In the genomic region with DNA sequence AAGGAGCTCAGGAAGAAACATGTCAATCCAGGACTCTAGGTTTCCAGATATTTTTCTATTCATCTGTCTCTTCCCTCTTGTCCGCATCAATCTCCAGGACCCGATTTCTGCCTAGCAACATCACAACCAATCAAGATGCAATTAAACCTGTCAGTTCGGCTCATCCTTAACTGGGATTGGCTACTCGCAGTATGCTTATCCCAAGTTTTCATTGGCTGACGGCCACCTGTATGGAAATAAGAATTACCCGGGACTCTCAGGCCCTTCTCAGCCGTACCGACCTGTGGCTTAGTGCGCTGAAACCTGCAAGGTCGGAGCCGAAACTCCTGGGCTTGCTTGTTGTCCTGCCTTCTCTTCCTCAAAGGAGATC, we compare ENCODE assay signal across 8 cellular contexts. TPM values are rescaled to one million over a fixed set of nuclear protein-coding genes. Genes with fewer than 3 reads are reported as not detected.
DNase-seq lines count a peak whose midpoint lies in the region; ATAC-seq and TF ChIP-seq lines count a peak whose summit lies in the region.

No MANE protein-coding gene starts in this region.

- DNase-seq in CD4-positive, alpha-beta T cell = no peak
- DNase-seq in NCI-H526 (lab: John Stamatoyannopoulos, UW) = peak; percentile 98 to 99
- DNase-seq in cerebellar cortex (ENCODE audit: low spot score) = peak; percentile 99
- peak; percentile 55 for DNase-seq in skeletal muscle cell (ENCODE audit: low read depth)

- H3K4me1 Mint-ChIP-seq in CD4-positive, alpha-beta T cell (ENCODE audit: low read depth) = peaks cover 32% of the 10 kb centered on the region

- no peaks in the 10 kb centered on the region for H3K36me3 Mint-ChIP-seq in CD4-positive, alpha-beta T cell (ENCODE audit: low read depth)

- H3K9me3 ChIP-seq in CD4-positive, alpha-beta T cell (ENCODE audit: control insufficient read depth, low read length) = no peaks in the 10 kb centered on the region
- H3K9me3 ChIP-seq in HEK293 (ENCODE audit: control insufficient read depth, insufficient read depth, low read depth, low read length) (no peaks in the 10 kb centered on the region), iPS-20b (ENCODE audit: insufficient read depth, low read depth, low read length) (no peaks in the 10 kb centered on the region)

- no peak overlapping the region for H3K27ac Mint-ChIP-seq in CD4-positive, alpha-beta T cell

- H3K4me3 ChIP-seq in HEK293 (ENCODE audit: low read depth, low read length) (no peak overlapping the region), iPS-20b (ENCODE audit: low read length) (peak overlapping the region; percentile 64), skeletal muscle cell (ENCODE audit: low read depth, low read length) (no peak overlapping the region)

- H3K27me3 Mint-ChIP-seq in CD4-positive, alpha-beta T cell = peaks cover 95% of the 10 kb centered on the region

- POLR2A ChIA-PET in CD4-positive, alpha-beta T cell (lab: Charles Lee) = interaction anchor here (1.6 kb wide), 1 partner anchor 20 kb away, joined by 5 read pairs; the partner anchor contains the start of gene ATP5MC2
- POLR2A ChIA-PET in HEK293 (lab: Yijun Ruan, JAX) = no interaction called here

- no peak for ATAC-seq in CD4-positive, alpha-beta T cell (ENCODE audit: poor library complexity)
- ATAC-seq in GM19328 (IDR thresholded peaks at IDR 0.05; ENCODE audit: unreplicated experiment) (no peak), GM21737 (IDR thresholded peaks at IDR 0.05; ENCODE audit: unreplicated experiment) (no peak)

- no peak for TF ChIP-seq CTCF in CD4-positive, alpha-beta T cell (IDR thresholded peaks at IDR 0.05)
- no peak for TF ChIP-seq CTCF in HEK293 (tag by site-specific recombination; IDR thresholded peaks at IDR 0.05)

- H3K9ac ChIP-seq in iPS-20b (ENCODE audit: low read depth, low read length) = peak overlapping the region; percentile 65; the same call in 1 of the 2 replicates

- intact Hi-C loops in CD4-positive, alpha-beta T cell (cut with DNase I, micrococcal nuclease) = no loop called here

- H3K4me1 ChIP-seq in HEK293 (ENCODE audit: control insufficient read depth, insufficient read depth, low read length) (peaks cover 6% of the 10 kb centered on the region), iPS-20b (ENCODE audit: insufficient read depth, low read length) (peaks cover 19% of the 10 kb centered on the region; the same call in 1 of the 2 replicates)

- peaks cover 84% of the 10 kb centered on the region for H3K27me3 ChIP-seq in CD4-positive, alpha-beta T cell (ENCODE audit: control insufficient read depth, insufficient read depth, low read length)
- peaks cover 80% of the 10 kb centered on the region for H3K27me3 ChIP-seq in iPS-20b (ENCODE audit: insufficient read depth, low read length)

- CTCF ChIA-PET in CD4-positive, alpha-beta T cell (lab: Charles Lee) = interaction anchor here (0.7 kb wide), 1 partner anchor 130 kb away, joined by 3 read pairs; no protein-coding TSS in a partner anchor
- CTCF ChIA-PET in HEK293 (lab: Yijun Ruan, JAX) = interaction anchor here (0.6 to 29.1 kb wide), 4 partner anchors 20 to 523 kb away, joined by 4 to 915 read pairs (median 6); partner anchors contain the start of gene ATP5MC2

- H3K27ac ChIP-seq in CD4-positive, alpha-beta T cell (ENCODE audit: low read depth, low read length) = no peak overlapping the region
- H3K27ac ChIP-seq in HEK293 (ENCODE audit: extremely low read depth, low read depth, low read length) (peak overlapping the region; percentile 35; the same call in 1 of the 2 replicates), iPS-20b (ENCODE audit: low read length) (no peak overlapping the region)

- peak overlapping the region; percentile 49 for H3K4me3 Mint-ChIP-seq in CD4-positive, alpha-beta T cell

- H3K9me3 Mint-ChIP-seq in CD4-positive, alpha-beta T cell = no peaks in the 10 kb centered on the region

- H3K36me3 ChIP-seq in HEK293 (ENCODE audit: control insufficient read depth in 2 of 2, insufficient read depth in 1 of 2, low read length in 2 of 2) (no peaks in the 10 kb centered on the region), iPS-20b (ENCODE audit: insufficient read depth, low read depth, low read length) (no peaks in the 10 kb centered on the region)

TF ChIP-seq in HEK293, 187 proteins besides CTCF, POLR2A, EP300 and RAD21 (continues in another document):
- TF ChIP-seq KLF16 (tag by site-specific recombination; IDR thresholded peaks at IDR 0.05) (no peak), SP7 (tag by site-specific recombination; IDR thresholded peaks at IDR 0.05) (no peak), ZNF658 (tag by site-specific recombination; IDR thresholded peaks at IDR 0.05) (no peak), HOXC10 (CRISPR knock-in tag; IDR thresholded peaks at IDR 0.05) (no peak), OSR2 (tag by site-specific recombination; IDR thresholded peaks at IDR 0.05) (no peak), GLIS1 (tag by site-specific recombination; IDR thresholded peaks at IDR 0.05) (no peak), ZNF433 (tag by site-specific recombination; IDR thresholded peaks at IDR 0.05; ENCODE audit: low read depth) (no peak), ZNF830 (tag by site-specific recombination; IDR thresholded peaks at IDR 0.05; ENCODE audit: low read depth) (no peak), ZNF169 (tag by site-specific recombination; IDR thresholded peaks at IDR 0.05) (no peak), SCRT1 (tag by site-specific recombination; IDR thresholded peaks at IDR 0.05; ENCODE audit: borderline replicate concordance) (peak; percentile 97), ZFP69B (tag by site-specific recombination; IDR thresholded peaks at IDR 0.05) (no peak), ZFHX2 (tag by site-specific recombination; conservative IDR thresholded peaks at IDR 0.05) (no peak), ZNF791 (tag by site-specific recombination; IDR thresholded peaks at IDR 0.05) (no peak), YY2 (tag by site-specific recombination; IDR thresholded peaks at IDR 0.05) (no peak), ZFP37 (tag by site-specific recombination; IDR thresholded peaks at IDR 0.05) (no peak), KLF7 (tag by site-specific recombination; IDR thresholded peaks at IDR 0.05; ENCODE audit: borderline replicate concordance) (no peak), ZNF624 (tag by site-specific recombination; IDR thresholded peaks at IDR 0.05) (no peak), SALL2 (tag by site-specific recombination; IDR thresholded peaks at IDR 0.05; ENCODE audit: borderline replicate concordance) (no peak), SP2 (tag by site-specific recombination; IDR thresholded peaks at IDR 0.05) (peak; percentile 82), ZNF2 (tag by site-specific recombination; IDR thresholded peaks at IDR 0.05) (no peak), SCRT2 (tag by site-specific recombination; IDR thresholded peaks at IDR 0.05) (peak; percentile 99)
- TF ChIP-seq, protein P1, sequence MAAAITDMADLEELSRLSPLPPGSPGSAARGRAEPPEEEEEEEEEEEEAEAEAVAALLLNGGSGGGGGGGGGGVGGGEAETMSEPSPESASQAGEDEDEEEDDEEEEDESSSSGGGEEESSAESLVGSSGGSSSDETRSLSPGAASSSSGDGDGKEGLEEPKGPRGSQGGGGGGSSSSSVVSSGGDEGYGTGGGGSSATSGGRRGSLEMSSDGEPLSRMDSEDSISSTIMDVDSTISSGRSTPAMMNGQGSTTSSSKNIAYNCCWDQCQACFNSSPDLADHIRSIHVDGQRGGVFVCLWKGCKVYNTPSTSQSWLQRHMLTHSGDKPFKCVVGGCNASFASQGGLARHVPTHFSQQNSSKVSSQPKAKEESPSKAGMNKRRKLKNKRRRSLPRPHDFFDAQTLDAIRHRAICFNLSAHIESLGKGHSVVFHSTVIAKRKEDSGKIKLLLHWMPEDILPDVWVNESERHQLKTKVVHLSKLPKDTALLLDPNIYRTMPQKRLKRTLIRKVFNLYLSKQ (tag by site-specific recombination; IDR thresholded peaks at IDR 0.05; ENCODE audit: borderline replicate concordance) = no peak
- TF ChIP-seq, protein P2, sequence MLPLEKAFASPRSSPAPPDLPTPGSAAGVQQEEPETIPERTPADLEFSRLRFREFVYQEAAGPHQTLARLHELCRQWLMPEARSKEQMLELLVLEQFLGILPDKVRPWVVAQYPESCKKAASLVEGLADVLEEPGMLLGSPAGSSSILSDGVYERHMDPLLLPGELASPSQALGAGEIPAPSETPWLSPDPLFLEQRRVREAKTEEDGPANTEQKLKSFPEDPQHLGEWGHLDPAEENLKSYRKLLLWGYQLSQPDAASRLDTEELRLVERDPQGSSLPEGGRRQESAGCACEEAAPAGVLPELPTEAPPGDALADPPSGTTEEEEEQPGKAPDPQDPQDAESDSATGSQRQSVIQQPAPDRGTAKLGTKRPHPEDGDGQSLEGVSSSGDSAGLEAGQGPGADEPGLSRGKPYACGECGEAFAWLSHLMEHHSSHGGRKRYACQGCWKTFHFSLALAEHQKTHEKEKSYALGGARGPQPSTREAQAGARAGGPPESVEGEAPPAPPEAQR (tag by site-specific recombination; IDR thresholded peaks at IDR 0.05) = no peak
- TF ChIP-seq, protein P3, sequence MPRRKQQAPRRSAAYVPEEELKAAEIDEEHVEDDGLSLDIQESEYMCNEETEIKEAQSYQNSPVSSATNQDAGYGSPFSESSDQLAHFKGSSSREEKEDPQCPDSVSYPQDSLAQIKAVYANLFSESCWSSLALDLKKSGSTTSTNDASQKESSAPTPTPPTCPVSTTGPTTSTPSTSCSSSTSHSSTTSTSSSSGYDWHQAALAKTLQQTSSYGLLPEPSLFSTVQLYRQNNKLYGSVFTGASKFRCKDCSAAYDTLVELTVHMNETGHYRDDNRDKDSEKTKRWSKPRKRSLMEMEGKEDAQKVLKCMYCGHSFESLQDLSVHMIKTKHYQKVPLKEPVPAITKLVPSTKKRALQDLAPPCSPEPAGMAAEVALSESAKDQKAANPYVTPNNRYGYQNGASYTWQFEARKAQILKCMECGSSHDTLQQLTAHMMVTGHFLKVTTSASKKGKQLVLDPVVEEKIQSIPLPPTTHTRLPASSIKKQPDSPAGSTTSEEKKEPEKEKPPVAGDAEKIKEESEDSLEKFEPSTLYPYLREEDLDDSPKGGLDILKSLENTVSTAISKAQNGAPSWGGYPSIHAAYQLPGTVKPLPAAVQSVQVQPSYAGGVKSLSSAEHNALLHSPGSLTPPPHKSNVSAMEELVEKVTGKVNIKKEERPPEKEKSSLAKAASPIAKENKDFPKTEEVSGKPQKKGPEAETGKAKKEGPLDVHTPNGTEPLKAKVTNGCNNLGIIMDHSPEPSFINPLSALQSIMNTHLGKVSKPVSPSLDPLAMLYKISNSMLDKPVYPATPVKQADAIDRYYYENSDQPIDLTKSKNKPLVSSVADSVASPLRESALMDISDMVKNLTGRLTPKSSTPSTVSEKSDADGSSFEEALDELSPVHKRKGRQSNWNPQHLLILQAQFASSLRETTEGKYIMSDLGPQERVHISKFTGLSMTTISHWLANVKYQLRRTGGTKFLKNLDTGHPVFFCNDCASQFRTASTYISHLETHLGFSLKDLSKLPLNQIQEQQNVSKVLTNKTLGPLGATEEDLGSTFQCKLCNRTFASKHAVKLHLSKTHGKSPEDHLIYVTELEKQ (tag by site-specific recombination; IDR thresholded peaks at IDR 0.05; ENCODE audit: borderline replicate concordance) = no peak

RNA-seq across cellular contexts. Expression of gene ATP5MC2, which starts 20.4 kb away (rescaled TPM):
- total RNA-seq in CD4-positive, alpha-beta T cell = 100 to 1,000 TPM; 235 to 245 TPM

RNA-seq across cellular contexts. Expression of gene CALCOCO1, which starts 31.0 kb away (rescaled TPM):
- total RNA-seq in CD4-positive, alpha-beta T cell = 10 to 100 TPM; 66.8 to 69.3 TPM

RNA-seq across cellular contexts. Expression of gene CISTR, which starts 55.5 kb away (rescaled TPM):
- not detected for total RNA-seq in CD4-positive, alpha-beta T cell

Comparison
In these comparisons a context has a peak if more than half of its experiments do, and no peak if none do; other contexts are left out.
1. DNase-seq: peak in NCI-H526 (2 of 2), cerebellar cortex (single experiment) and skeletal muscle cell (single experiment); none in CD4-positive, alpha-beta T cell (0 of 10).